Comparison of ENCODE assay signal across 2 cellular contexts in genomic region chr20:36754656-36755222, GRCh38.
TF ChIP-seq lines count a peak whose summit lies in the region.

No MANE protein-coding gene starts in this region.

TF ChIP-seq in SK-N-SH treated with all-trans-retinoic acid at 6 μM for 48 hours, 23 proteins besides CTCF, POLR2A, EP300 and RAD21:
- TF ChIP-seq, protein P1, sequence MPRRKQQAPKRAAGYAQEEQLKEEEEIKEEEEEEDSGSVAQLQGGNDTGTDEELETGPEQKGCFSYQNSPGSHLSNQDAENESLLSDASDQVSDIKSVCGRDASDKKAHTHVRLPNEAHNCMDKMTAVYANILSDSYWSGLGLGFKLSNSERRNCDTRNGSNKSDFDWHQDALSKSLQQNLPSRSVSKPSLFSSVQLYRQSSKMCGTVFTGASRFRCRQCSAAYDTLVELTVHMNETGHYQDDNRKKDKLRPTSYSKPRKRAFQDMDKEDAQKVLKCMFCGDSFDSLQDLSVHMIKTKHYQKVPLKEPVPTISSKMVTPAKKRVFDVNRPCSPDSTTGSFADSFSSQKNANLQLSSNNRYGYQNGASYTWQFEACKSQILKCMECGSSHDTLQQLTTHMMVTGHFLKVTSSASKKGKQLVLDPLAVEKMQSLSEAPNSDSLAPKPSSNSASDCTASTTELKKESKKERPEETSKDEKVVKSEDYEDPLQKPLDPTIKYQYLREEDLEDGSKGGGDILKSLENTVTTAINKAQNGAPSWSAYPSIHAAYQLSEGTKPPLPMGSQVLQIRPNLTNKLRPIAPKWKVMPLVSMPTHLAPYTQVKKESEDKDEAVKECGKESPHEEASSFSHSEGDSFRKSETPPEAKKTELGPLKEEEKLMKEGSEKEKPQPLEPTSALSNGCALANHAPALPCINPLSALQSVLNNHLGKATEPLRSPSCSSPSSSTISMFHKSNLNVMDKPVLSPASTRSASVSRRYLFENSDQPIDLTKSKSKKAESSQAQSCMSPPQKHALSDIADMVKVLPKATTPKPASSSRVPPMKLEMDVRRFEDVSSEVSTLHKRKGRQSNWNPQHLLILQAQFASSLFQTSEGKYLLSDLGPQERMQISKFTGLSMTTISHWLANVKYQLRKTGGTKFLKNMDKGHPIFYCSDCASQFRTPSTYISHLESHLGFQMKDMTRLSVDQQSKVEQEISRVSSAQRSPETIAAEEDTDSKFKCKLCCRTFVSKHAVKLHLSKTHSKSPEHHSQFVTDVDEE (CRISPR knock-in tag; IDR thresholded peaks at IDR 0.05): no peak
- no peak for TF ChIP-seq CREB5 (CRISPR knock-in tag; IDR thresholded peaks at IDR 0.05; ENCODE audit: low read depth)

TF ChIP-seq in GM12878, 131 proteins besides CTCF, POLR2A, EP300 and RAD21 (continued from another document):
- TF ChIP-seq PRDM15 (CRISPR knock-in tag; IDR thresholded peaks at IDR 0.05) (no peak), RCOR1 (conservative IDR thresholded peaks at IDR 0.05; ENCODE audit: low read depth, low read length) (no peak), RFX5 (IDR thresholded peaks at IDR 0.05; ENCODE audit: low read depth, low read length) (no peak), SP1 (IDR thresholded peaks at IDR 0.05; ENCODE audit: low read depth, low read length) (no peak), ZNF217 (IDR thresholded peaks at IDR 0.05) (no peak), MAX (IDR thresholded peaks at IDR 0.05; ENCODE audit: low read depth, low read length) (no peak), HDAC2 (IDR thresholded peaks at IDR 0.05) (no peak), YY1 (IDR thresholded peaks at IDR 0.05; ENCODE audit: low read depth, low read length) (0 out of 2 replicates have a peak, but pooled peaks have one; percentile 27), EZH2 (IDR thresholded peaks at IDR 0.05; ENCODE audit: borderline replicate concordance, control insufficient read depth, low read depth, low read length) (no peak), TBL1XR1 (IDR thresholded peaks at IDR 0.05; ENCODE audit: low read depth, low read length) (no peak), STAT3 (IDR thresholded peaks at IDR 0.05; ENCODE audit: low read depth, low read length) (no peak)
TF ChIP-seq in GM12878: peak in this region for 2.
